Comparison of ENCODE assay signal across 9 cellular contexts in genomic region chr16:16222850-16223661, GRCh38. TPM values are rescaled to one million over a fixed set of nuclear protein-coding genes. Genes with fewer than 3 reads are reported as not detected.
A peak's percentile ranks its signal among the peaks of the same experiment; 100 is the strongest.
DNase-seq lines count a peak whose midpoint lies in the region; ATAC-seq and TF ChIP-seq lines count a peak whose summit lies in the region.
"Not testable (repeated sequence)": the region's sequence is repeated elsewhere in the genome, so short reads cannot be mapped to it uniquely, and the experiment has no call there.
"Had no signal": no experiment of that assay in that cellular context is flagged by ENCODE, and none has a peak within 500 bp of the region (broad histone marks: within the 10 kb centered on the region; RNA-seq: fewer than 3 reads in every experiment).

Gene ABCC6 (minus strand): TSS chr16:16223494. CDS start chr16:16223434, 60 bp downstream.

- H4K8ac ChIP-seq in H9 (replicated peaks; ENCODE audit: insufficient read length, low read depth, low read length) = not testable (repeated sequence)

- H3K36me3 Mint-ChIP-seq in H9 (ENCODE audit: insufficient read depth in 1 of 3, low read depth in 3 of 3); neural progenitor cell: not testable (repeated sequence)

- not testable (repeated sequence) for H2BK20ac ChIP-seq in H9 (ENCODE audit: low read depth, low read length, poor library complexity, severe bottlenecking)

- H2BK120ac ChIP-seq in H9 (ENCODE audit: low read depth, low read length, poor library complexity, severe bottlenecking) = not testable (repeated sequence)

- not testable (repeated sequence) for H2BK12ac ChIP-seq in H9 (ENCODE audit: insufficient read length, low read depth, low read length)

- not testable (repeated sequence) for H4K5ac ChIP-seq in H9 (ENCODE audit: insufficient read length, low read depth, low read length)

- H3K79me2 ChIP-seq in H9 (ENCODE audit: insufficient read depth, low read length); neural progenitor cell (ENCODE audit: low read depth); smooth muscle cell (ENCODE audit: low read depth): not testable (repeated sequence)

- not testable (repeated sequence) for H3K27ac Mint-ChIP-seq in H9, neural progenitor cell

- not testable (repeated sequence) for H3K9me3 Mint-ChIP-seq in H9, neural progenitor cell

- not testable (repeated sequence) for H3K56ac ChIP-seq in H9 (ENCODE audit: insufficient read length, low read depth, low read length)

- H3K36me3 ChIP-seq in WERI-Rb-1; brain microvascular endothelial cell (replicated peaks); neural progenitor cell; smooth muscle cell (ENCODE audit: low read depth); aorta (ENCODE audit: control insufficient read depth in 1 of 2, insufficient read depth in 2 of 2, low read length in 1 of 2): not testable (repeated sequence)

- H2AK5ac ChIP-seq in H9 (ENCODE audit: insufficient read length, low read length) = not testable (repeated sequence)

- H3K27me3 Mint-ChIP-seq in H9 (ENCODE audit: low read depth); neural progenitor cell (ENCODE audit: insufficient read depth, low read depth): not testable (repeated sequence)

- H3K18ac ChIP-seq in H9 (ENCODE audit: insufficient read length, low read depth, low read length) = not testable (repeated sequence)

- H3K4me1 Mint-ChIP-seq in H9, neural progenitor cell: not testable (repeated sequence)

- not testable (repeated sequence) for H3K9me3 ChIP-seq in H9 (ENCODE audit: control insufficient read depth, low read depth, low read length); WERI-Rb-1 (ENCODE audit: severe bottlenecking); neural progenitor cell (ENCODE audit: low read depth); smooth muscle cell (replicated peaks; ENCODE audit: low read depth); aorta (ENCODE audit: control insufficient read depth, low read length)

- not testable (repeated sequence) for H3K14ac ChIP-seq in H9 (ENCODE audit: insufficient read depth, low read length)

- not testable (repeated sequence) for H3K4ac ChIP-seq in H9 (ENCODE audit: low read depth, low read length)

- H4K91ac ChIP-seq in H9 (ENCODE audit: insufficient read length, low read depth, low read length) = not testable (repeated sequence)

- not testable (repeated sequence) for H3K4me1 ChIP-seq in H9 (ENCODE audit: insufficient read depth, low read length); foreskin keratinocyte; neural progenitor cell; smooth muscle cell (ENCODE audit: low read depth); aorta (ENCODE audit: control insufficient read depth in 1 of 2, insufficient read depth in 2 of 2, low read length in 2 of 2)

- TF ChIP-seq CTCF in H9 (conservative IDR thresholded peaks at IDR 0.05); WERI-Rb-1 (IDR thresholded peaks at IDR 0.05; ENCODE audit: low read depth, low read length); brain microvascular endothelial cell (IDR thresholded peaks at IDR 0.05; ENCODE audit: low read depth, low read length, missing control alignments); foreskin keratinocyte (conservative IDR thresholded peaks at IDR 0.05); neural progenitor cell (IDR thresholded peaks at IDR 0.05); smooth muscle cell (IDR thresholded peaks at IDR 0.05; ENCODE audit: borderline replicate concordance, insufficient read depth, poor library complexity, severe bottlenecking): not testable (repeated sequence)

- intact Hi-C loops in aorta (cut with DNase I) = not testable (repeated sequence)

- not testable (repeated sequence) for H4K20me1 ChIP-seq in H9 (ENCODE audit: control insufficient read depth, insufficient read depth, insufficient read length); neural progenitor cell (ENCODE audit: low read depth); smooth muscle cell (ENCODE audit: low read depth)

- H2BK15ac ChIP-seq in H9 (ENCODE audit: low read depth, low read length) = not testable (repeated sequence)

- not testable (repeated sequence) for H3K9ac ChIP-seq in H9 (ENCODE audit: extremely low read depth, insufficient read length, low read length); neural progenitor cell; smooth muscle cell (ENCODE audit: low read depth)

- not testable (repeated sequence) for H3K23ac ChIP-seq in H9 (ENCODE audit: insufficient read length, low read depth, low read length)

- H3K4me3 Mint-ChIP-seq in H9 = peak within 1 kb of the TSS; percentile 52 to 72
- peak within 1 kb of the TSS; percentile 52 for H3K4me3 Mint-ChIP-seq in neural progenitor cell

- not testable (repeated sequence) for H3T11ph ChIP-seq in H9 (ENCODE audit: low read length)

- no CpG with 5 or more reads among the region's 38 CpGs for WGBS in H9 (ENCODE audit: extremely low coverage, insufficient read length, low lambda C conversion rate)
- WGBS in smooth muscle cell (ENCODE audit: low lambda C conversion rate) = 14% methylated on average over 10 of the region's 38 CpGs
- WGBS in aorta, 2 donors = 4 to 7% methylated on average over 14 to 19 of the region's 38 CpGs

- not testable (repeated sequence) for H3F3A ChIP-seq in neural progenitor cell (ENCODE audit: low read depth); smooth muscle cell (ENCODE audit: low read depth)

- H2BK5ac ChIP-seq in H9 (ENCODE audit: insufficient read length, low read length) = not testable (repeated sequence)

- not testable (repeated sequence) for H3K27ac ChIP-seq in H9 (ENCODE audit: insufficient read length, low read depth, low read length); WERI-Rb-1; brain microvascular endothelial cell; foreskin keratinocyte; neural progenitor cell; smooth muscle cell (ENCODE audit: low read depth); aorta (ENCODE audit: low read depth in 1 of 2, low read length in 2 of 2)

- not testable (repeated sequence) for H3K79me1 ChIP-seq in H9 (ENCODE audit: insufficient read depth, low read depth, low read length, poor library complexity, severe bottlenecking)

- in situ Hi-C loops in brain microvascular endothelial cell (cut with HindIII; ENCODE audit: low pct_ligation_motif_present, low sequenced_read_pairs) = not testable (repeated sequence)

- not testable (repeated sequence) for H2AFZ ChIP-seq in H9 (ENCODE audit: low read length); smooth muscle cell (ENCODE audit: low read depth)
- H2AFZ ChIP-seq in neural progenitor cell (replicated peaks) = peak within 1 kb of the TSS; percentile 82

- not testable (repeated sequence) for H3K27me3 ChIP-seq in H9 (ENCODE audit: insufficient read depth, low read length); WERI-Rb-1 (ENCODE audit: insufficient read depth, low read depth, severe bottlenecking); brain microvascular endothelial cell (replicated peaks); foreskin keratinocyte; neural progenitor cell; smooth muscle cell (ENCODE audit: low read depth); aorta (ENCODE audit: control insufficient read depth in 1 of 2, insufficient read depth in 2 of 2, low read length in 1 of 2)

- ATAC-seq in foreskin keratinocyte = peak; percentile 80
- ATAC-seq in left lobe of liver = peak; percentile 92
- peak; percentile 94 for ATAC-seq in aorta (ENCODE audit: low FRiP score)

- H3K23me2 ChIP-seq in H9 (ENCODE audit: insufficient read length, low read depth, low read length, poor library complexity, severe bottlenecking) = not testable (repeated sequence)

- H3K4me2 ChIP-seq in H9 (ENCODE audit: insufficient read depth, insufficient read length, low read length) = not testable (repeated sequence)
- H3K4me2 ChIP-seq in neural progenitor cell (peak within 1 kb of the TSS; percentile 62), smooth muscle cell (peak within 1 kb of the TSS; percentile 65)

- not testable (repeated sequence) for DNase-seq in H9; WERI-Rb-1; brain microvascular endothelial cell; foreskin keratinocyte; left lobe of liver (ENCODE audit: low spot score); neural progenitor cell (ENCODE audit: low spot score); smooth muscle cell (lab: John Stamatoyannopoulos, UW; ENCODE audit: unreplicated experiment); aorta

- H3K4me3 ChIP-seq in WERI-Rb-1 (ENCODE audit: low read depth, low read length) (peak within 1 kb of the TSS; percentile 36), brain microvascular endothelial cell (ENCODE audit: low read depth, low read length) (peak within 1 kb of the TSS; percentile 24), neural progenitor cell (peak within 1 kb of the TSS; percentile 34), smooth muscle cell (peak within 1 kb of the TSS; percentile 34)
- H3K4me3 ChIP-seq in aorta (ENCODE audit: low read length in 2 of 2) = not testable (repeated sequence)

RNA-seq across cellular contexts. Expression of gene ABCC6, which starts in this region (rescaled TPM):
- total RNA-seq in H9 (2021) = 1.1 TPM in 2 replicates
- not detected in 2 replicates for total RNA-seq in foreskin keratinocyte
- polyA plus RNA-seq in foreskin keratinocyte = 0.06 TPM in 1 of 2 replicates, not detected in the other
- total RNA-seq in left lobe of liver = 128 TPM
- 0.79 and 2.4 TPM in 2 replicates for total RNA-seq in neural progenitor cell (ENCODE audit: low replicate concordance)
- 0.94 and 2.2 TPM in 2 replicates for total RNA-seq in smooth muscle cell
- polyA plus RNA-seq in smooth muscle cell = 0.98 and 1.9 TPM in 2 replicates
- 1 to 10 TPM in 1 of 2 donors, under 1 TPM in 1; 0.36 to 4.4 TPM for total RNA-seq in aorta
- 1 to 10 TPM in 1 of 2 donors, under 1 TPM in 1; 0.20 to 4.6 TPM for polyA plus RNA-seq in aorta
- total RNA-seq: activated B cell treated with CpG ODN at 0.5 μM for 24 hours had no signal

Comparison
In these comparisons a context has a peak if more than half of its experiments do, and no peak if none do; other contexts are left out.
1. RNA of gene ABCC6 (total RNA-seq): 128 TPM in left lobe of liver (single experiment); 0.36 to 4.4 TPM in aorta, 1.1 TPM in H9, 0.94 to 2.2 TPM in smooth muscle cell, 0.79 to 2.4 TPM in neural progenitor cell and not detected in foreskin keratinocyte; every median in the first group is over 10 times any median in the second.
2. Peak in ATAC-seq in foreskin keratinocyte; RNA of the gene not detected or under 1 TPM.
3. Peak in every context shown above with its lines, with median percentiles within 50 percentile points of each other: ATAC-seq.